In genomic region chr3:35927441-35927840, GRCh38 we compare ENCODE assay signal across 16 cellular contexts.
DNase-seq lines count a peak whose midpoint lies in the region; ATAC-seq and TF ChIP-seq lines count a peak whose summit lies in the region.
"Had no signal": no experiment of that assay in that cellular context is flagged by ENCODE, and none has a peak within 500 bp of the region (broad histone marks: within the 10 kb centered on the region; RNA-seq: fewer than 3 reads in every experiment).

No MANE protein-coding gene starts in this region.

- TF ChIP-seq RAD21 in neural cell (conservative IDR thresholded peaks at IDR 0.05), result no peak

- H3K9ac ChIP-seq in OCI-LY1 (ENCODE audit: low read length) (no peak overlapping the region), neural cell (ENCODE audit: low read length) (no peak overlapping the region)

- H3K4me3 ChIP-seq in OCI-LY1 (ENCODE audit: low read depth, low read length, poor library complexity, severe bottlenecking) (no peak overlapping the region), neural cell (ENCODE audit: low read length) (no peak overlapping the region)

- H3K79me2 ChIP-seq in OCI-LY1 (ENCODE audit: insufficient read depth, low read length), result no peaks in the 10 kb centered on the region
- H3K79me2 ChIP-seq in neural cell (replicated peaks; ENCODE audit: insufficient read depth, low read length), result no peaks in the 10 kb centered on the region

- H3K9me2 ChIP-seq in OCI-LY1 (ENCODE audit: low read depth, low read length) (no peaks in the 10 kb centered on the region), neural cell (ENCODE audit: insufficient read depth, low read length) (no peaks in the 10 kb centered on the region)

- no peaks in the 10 kb centered on the region for H3K36me3 Mint-ChIP-seq in WTC11
- H3K36me3 Mint-ChIP-seq: CD4-positive, CD25-positive, alpha-beta regulatory T cell; CD8-positive, alpha-beta memory T cell had no signal

- ATAC-seq in WTC11 (no peak), HG03442 (IDR thresholded peaks at IDR 0.05; ENCODE audit: unreplicated experiment) (no peak)
- ATAC-seq: HCT116 had no signal

- TF ChIP-seq EP300 in neural cell (conservative IDR thresholded peaks at IDR 0.05; ENCODE audit: poor library complexity, severe bottlenecking), result no peak

- H4K20me1 ChIP-seq in OCI-LY1 (ENCODE audit: insufficient read depth, low read length) (no peaks in the 10 kb centered on the region), neural cell (ENCODE audit: insufficient read depth) (no peaks in the 10 kb centered on the region)

- H3K4me1 ChIP-seq in OCI-LY1 (ENCODE audit: insufficient read depth, low read length, severe bottlenecking), result peaks cover 16% of the 10 kb centered on the region
- H3K4me1 ChIP-seq: BE2C, Caco-2 had no signal

- H3K9me3 Mint-ChIP-seq in WTC11, result peaks cover 5% of the 10 kb centered on the region; the same call in 1 of the 2 replicates

- H3K4me2 ChIP-seq in OCI-LY1 (ENCODE audit: low read length) (no peak overlapping the region), neural cell (ENCODE audit: low read length) (no peak overlapping the region)

- H3K27me3 ChIP-seq in OCI-LY1 (ENCODE audit: insufficient read depth, low read length) (no peaks in the 10 kb centered on the region), neural cell (ENCODE audit: insufficient read depth, low read depth, low read length) (no peaks in the 10 kb centered on the region)
- H3K27me3 ChIP-seq: BE2C had no signal

- CTCF ChIA-PET in WTC11 (lab: Charles Lee), result no interaction called here

- H3K27me3 Mint-ChIP-seq in WTC11 (ENCODE audit: low read depth), result no peaks in the 10 kb centered on the region
- H3K27me3 Mint-ChIP-seq: CD4-positive, CD25-positive, alpha-beta regulatory T cell had no signal

- H3K4me1 Mint-ChIP-seq in WTC11, result no peaks in the 10 kb centered on the region
- H3K4me1 Mint-ChIP-seq: CD4-positive, CD25-positive, alpha-beta regulatory T cell; CD8-positive, alpha-beta memory T cell had no signal

- H3F3A ChIP-seq in OCI-LY1 (ENCODE audit: insufficient read depth, low read length) (no peaks in the 10 kb centered on the region), neural cell (ENCODE audit: insufficient read depth, low read length, poor library complexity, severe bottlenecking) (no peaks in the 10 kb centered on the region)

- no peaks in the 10 kb centered on the region for H3K36me3 ChIP-seq in OCI-LY1 (ENCODE audit: insufficient read depth, low read length)
- H3K36me3 ChIP-seq in neural cell (ENCODE audit: insufficient read depth, low read length), result no peaks in the 10 kb centered on the region
- H3K36me3 ChIP-seq: BE2C had no signal

- no peak overlapping the region for H3K4me3 Mint-ChIP-seq in WTC11
- H3K4me3 Mint-ChIP-seq: CD4-positive, CD25-positive, alpha-beta regulatory T cell; CD8-positive, alpha-beta memory T cell; HFFc6 had no signal

- H2AFZ ChIP-seq in OCI-LY1 (ENCODE audit: low read length) (peak overlapping the region; percentile 44; the same call in 1 of the 2 replicates), neural cell (ENCODE audit: low read depth, low read length) (no peak overlapping the region)

- H3K27ac ChIP-seq in OCI-LY1 (ENCODE audit: low read depth, low read length, poor library complexity, severe bottlenecking) (no peak overlapping the region), neural cell (ENCODE audit: low read length) (peak overlapping the region; percentile 47), substantia nigra (ENCODE audit: low read depth, low read length, poor library complexity, severe bottlenecking) (peak overlapping the region; percentile 40)

- TF ChIP-seq CTCF in OCI-LY1 (IDR thresholded peaks at IDR 0.05; ENCODE audit: low read length), result no peak
- no peak for TF ChIP-seq CTCF in neural cell (IDR thresholded peaks at IDR 0.05; ENCODE audit: poor library complexity, severe bottlenecking)
- no peak for TF ChIP-seq CTCF in WTC11 (IDR thresholded peaks at IDR 0.05)

- DNase-seq in substantia nigra (lab: John Stamatoyannopoulos, UW) (no peak), WTC11 (ENCODE audit: low spot score) (no peak), T-helper 2 cell (no peak)
- DNase-seq: ACHN; BE2C; C1 segment of cervical spinal cord; Caco-2; CD4-positive, CD25-positive, alpha-beta regulatory T cell; CD8-positive, alpha-beta memory T cell; GOT3; H7; HFFc6 had no signal

- H3K9me3 ChIP-seq in OCI-LY1 (ENCODE audit: low read length) (no peaks in the 10 kb centered on the region), neural cell (ENCODE audit: low read length) (no peaks in the 10 kb centered on the region)
- H3K9me3 ChIP-seq: BE2C, Caco-2 had no signal

- POLR2A ChIA-PET in WTC11 (lab: Charles Lee), result no interaction called here

- no peak overlapping the region for H3K27ac Mint-ChIP-seq in WTC11
- H3K27ac Mint-ChIP-seq: CD4-positive, CD25-positive, alpha-beta regulatory T cell; CD8-positive, alpha-beta memory T cell; HFFc6 had no signal

TF ChIP-seq in neural cell, 6 proteins besides CTCF, POLR2A, EP300 and RAD21:
- no peak for TF ChIP-seq TAF1 (IDR thresholded peaks at IDR 0.05; ENCODE audit: low read depth)
- TF ChIP-seq EZH2 (IDR thresholded peaks at IDR 0.05; ENCODE audit: borderline replicate concordance, insufficient read depth, low read length, poor library complexity, severe bottlenecking), result no peak
- TF ChIP-seq MXI1 (conservative IDR thresholded peaks at IDR 0.05; ENCODE audit: poor library complexity, severe bottlenecking), result no peak
- TF ChIP-seq POLR2AphosphoS5 (IDR thresholded peaks at IDR 0.05), result peak; percentile 44
- TF ChIP-seq REST (IDR thresholded peaks at IDR 0.05; ENCODE audit: borderline replicate concordance), result peak; percentile 97

TF ChIP-seq in WTC11, 78 proteins besides CTCF, POLR2A, EP300 and RAD21:
- TF ChIP-seq EMX1 (CRISPR knock-in tag; IDR thresholded peaks at IDR 0.05), result no peak
